Comparison of ENCODE assay signal across 1 cellular context in genomic region chr11:95014184-95014821, GRCh38.
TF ChIP-seq lines count a peak whose summit lies in the region.

No MANE protein-coding gene starts in this region.

TF ChIP-seq in H1, 55 proteins besides CTCF, POLR2A, EP300 and RAD21:
- TF ChIP-seq ATF3 (IDR thresholded peaks at IDR 0.05; ENCODE audit: insufficient read depth, low read depth, low read length) = no peak
